8 cellular contexts compared by ENCODE assay signal in the genomic region with DNA sequence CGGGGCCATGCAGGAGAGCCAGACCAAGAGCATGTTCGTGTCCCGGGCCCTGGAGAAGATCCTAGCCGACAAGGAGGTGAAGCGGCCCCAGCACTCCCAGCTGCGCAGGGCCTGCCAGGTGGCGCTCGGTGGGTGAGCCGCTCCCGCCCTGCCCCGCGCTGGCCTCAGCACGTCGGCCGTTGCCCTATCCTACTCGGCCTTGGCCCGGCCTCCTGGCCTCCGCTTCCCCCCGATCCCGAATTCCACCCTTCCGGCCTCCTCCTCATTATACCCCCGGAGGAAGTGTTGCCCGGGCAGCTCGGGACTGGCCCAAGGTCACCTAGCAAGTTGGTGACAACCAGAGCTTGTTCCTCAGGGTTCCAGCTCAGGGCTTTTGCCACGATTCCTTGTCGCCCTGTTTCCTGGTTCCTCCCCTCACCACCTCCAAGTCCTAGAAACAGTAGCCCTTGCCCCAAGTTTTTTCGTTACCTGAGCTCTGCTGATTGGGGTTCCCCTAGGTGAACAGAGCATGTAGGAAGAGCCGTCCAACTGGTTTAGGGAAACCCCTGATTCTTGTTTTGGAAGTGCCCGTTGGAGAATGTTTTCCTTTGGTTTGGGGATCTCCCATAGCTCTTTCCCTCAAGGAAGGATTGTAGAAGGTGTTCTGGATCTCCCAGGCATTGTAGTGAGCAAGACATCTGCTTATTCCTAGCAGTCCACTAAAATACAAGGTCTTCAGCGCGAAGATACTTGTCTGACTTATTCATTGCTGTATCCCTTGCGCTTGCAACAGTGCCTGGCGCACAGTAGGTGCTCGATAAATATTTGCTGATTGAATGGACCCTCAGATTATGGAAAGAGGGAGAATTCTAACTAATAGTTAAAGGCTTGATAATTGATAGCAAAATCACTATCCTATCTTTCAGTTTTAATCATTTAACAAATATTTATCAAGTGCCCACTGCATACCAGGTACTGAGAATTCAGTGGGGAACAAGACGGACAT. TPM values are rescaled to one million over a fixed set of nuclear protein-coding genes. Genes with fewer than 3 reads are reported as not detected.
A peak's percentile ranks its signal among the peaks of the same experiment; 100 is the strongest.
DNase-seq lines count a peak whose midpoint lies in the region; ATAC-seq and TF ChIP-seq lines count a peak whose summit lies in the region.

No MANE protein-coding gene starts in this region.

- no peaks in the 10 kb centered on the region for H3K27me3 ChIP-seq in neuronal stem cell (ENCODE audit: control insufficient read depth in 3 of 3, insufficient read depth in 3 of 3, low read depth in 1 of 3, low read length in 3 of 3)

- H3K4ac ChIP-seq in neuronal stem cell (ENCODE audit: low read length): no peak overlapping the region

- no peak overlapping the region for H4K91ac ChIP-seq in neuronal stem cell (ENCODE audit: low read depth, low read length, poor library complexity)

- H3K36me3 ChIP-seq in ES-I3 (ENCODE audit: insufficient read depth, low read length) (no peaks in the 10 kb centered on the region), neuronal stem cell (replicated peaks in 1 of 2; ENCODE audit: control insufficient read depth in 2 of 2, insufficient read depth in 2 of 2, low read length in 2 of 2) (no peaks in the 10 kb centered on the region)

- H2BK12ac ChIP-seq in neuronal stem cell (ENCODE audit: low read length): no peak overlapping the region

- no peak overlapping the region for H2BK15ac ChIP-seq in neuronal stem cell (ENCODE audit: low read length)

- no peaks in the 10 kb centered on the region for H3K79me1 ChIP-seq in neuronal stem cell (ENCODE audit: low read depth, low read length)

- peak overlapping the region; percentile 76 for H3K18ac ChIP-seq in neuronal stem cell (ENCODE audit: low read length)

- H3K27ac ChIP-seq in VCaP (peak overlapping the region; percentile 93), neuronal stem cell (replicated peaks; ENCODE audit: low read length) (peak overlapping the region; percentile 36)

- H3K23ac ChIP-seq in neuronal stem cell (ENCODE audit: low read depth, low read length, poor library complexity): peak overlapping the region; percentile 86

- peak overlapping the region; percentile 86 for H3K4me2 ChIP-seq in neuronal stem cell (ENCODE audit: insufficient read depth, low read length, poor library complexity, severe bottlenecking)

- no peaks in the 10 kb centered on the region; the same call in 1 of the 2 replicates for H3K4me1 ChIP-seq in ES-I3 (ENCODE audit: insufficient read depth, low read length)
- H3K4me1 ChIP-seq in neuronal stem cell (ENCODE audit: control insufficient read depth in 2 of 2, insufficient read depth in 1 of 2, low read depth in 1 of 2, low read length in 2 of 2): peaks cover 4% of the 10 kb centered on the region in 2 donors

- ATAC-seq in GM21619 (IDR thresholded peaks at IDR 0.05; ENCODE audit: unreplicated experiment): peak; percentile 30

- H3K4me3 ChIP-seq in fibroblast of villous mesenchyme (ENCODE audit: low read depth, low read length) (peak overlapping the region; percentile 91), neuronal stem cell (ENCODE audit: low read length in 2 of 2) (peak overlapping the region; percentile 76 to 93)

- WGBS in neuronal stem cell (ENCODE audit: extremely low coverage in 2 of 2, insufficient read length in 2 of 2, insufficient replicate concordance in 1 of 2), 2 donors: no CpG with 5 or more reads among the region's 35 CpGs

- H4K8ac ChIP-seq in neuronal stem cell (ENCODE audit: low read depth, low read length): no peak overlapping the region

- H2AK5ac ChIP-seq in neuronal stem cell (ENCODE audit: low read depth, low read length): peak overlapping the region; percentile 23

- no peak overlapping the region for H3K14ac ChIP-seq in neuronal stem cell (ENCODE audit: low read length)

- DNase-seq in HuH-7 (ENCODE audit: low spot score) (peak; percentile 54), fibroblast of villous mesenchyme (ENCODE audit: low read depth) (peak; percentile 61), neuronal stem cell (ENCODE audit: low spot score) (no peak), NCI-H1436 (lab: John Stamatoyannopoulos, UW) (no peak), H4 (ENCODE audit: low spot score) (no peak)

- no peak overlapping the region for H2BK120ac ChIP-seq in neuronal stem cell (ENCODE audit: low read depth, low read length)

- H3K9me3 ChIP-seq in ES-I3 (ENCODE audit: control insufficient read depth, insufficient read depth, low read length) (no peaks in the 10 kb centered on the region), neuronal stem cell (replicated peaks in 1 of 2; ENCODE audit: control insufficient read depth in 2 of 2, insufficient read depth in 1 of 2, low read depth in 1 of 2, low read length in 2 of 2) (no peaks in the 10 kb centered on the region)

- no peak for TF ChIP-seq CTCF in VCaP (conservative IDR thresholded peaks at IDR 0.05)
- TF ChIP-seq CTCF in fibroblast of villous mesenchyme (IDR thresholded peaks at IDR 0.05; ENCODE audit: insufficient read depth, low read depth, low read length): no peak

- H3K9ac ChIP-seq in ES-I3 (ENCODE audit: low read depth, low read length) (peak overlapping the region; percentile 96), neuronal stem cell (ENCODE audit: low read depth, low read length, poor library complexity) (peak overlapping the region; percentile 88)

- H2AFZ ChIP-seq in neuronal stem cell (ENCODE audit: low read length): peak overlapping the region; percentile 92

- no peak overlapping the region for H2BK5ac ChIP-seq in neuronal stem cell (ENCODE audit: low read length)

RNA-seq across cellular contexts. Expression of a gene that starts 0.7 kb away (rescaled TPM):
- 41.9 and 47.5 TPM in 2 replicates for total RNA-seq in fibroblast of villous mesenchyme
- polyA plus RNA-seq in neuronal stem cell (2013, experiment 1 of 2): 4.5 TPM
- 4.9 TPM for polyA plus RNA-seq in neuronal stem cell (2013, experiment 2 of 2)
- 11.2 and 13.8 TPM in 2 replicates for total RNA-seq in H4 (2014; rRNA removed; shearing (Covaris generic))

Comparison
In these comparisons a context has a peak if more than half of its experiments do, and no peak if none do; other contexts are left out.
1. DNase-seq: peak in HuH-7 (single experiment) and fibroblast of villous mesenchyme (single experiment); none in neuronal stem cell (single experiment), NCI-H1436 (single experiment) and H4 (single experiment).